ENCODE assay signal across 1 cellular context in genomic region chr11:7060828-7061227, GRCh38.
TF ChIP-seq lines count a peak whose summit lies in the region.

No MANE protein-coding gene starts in this region.

TF ChIP-seq in HepG2, 621 proteins besides CTCF, POLR2A, EP300 and RAD21:
- TF ChIP-seq SMAD9 (CRISPR knock-in tag; IDR thresholded peaks at IDR 0.05) (no peak), BCLAF1 (IDR thresholded peaks at IDR 0.05) (no peak), MEIS2 (CRISPR knock-in tag; IDR thresholded peaks at IDR 0.05) (no peak), ZNF747 (CRISPR knock-in tag; IDR thresholded peaks at IDR 0.05; ENCODE audit: borderline replicate concordance) (no peak), ZNF615 (CRISPR knock-in tag; IDR thresholded peaks at IDR 0.05; ENCODE audit: borderline replicate concordance) (no peak), ELF1 (CRISPR knock-in tag; IDR thresholded peaks at IDR 0.05) (no peak), E2F2 (CRISPR knock-in tag; IDR thresholded peaks at IDR 0.05; ENCODE audit: borderline replicate concordance) (no peak), MXI1 (IDR thresholded peaks at IDR 0.05; ENCODE audit: borderline replicate concordance, low read depth, low read length) (no peak)
- TF ChIP-seq, protein P1, sequence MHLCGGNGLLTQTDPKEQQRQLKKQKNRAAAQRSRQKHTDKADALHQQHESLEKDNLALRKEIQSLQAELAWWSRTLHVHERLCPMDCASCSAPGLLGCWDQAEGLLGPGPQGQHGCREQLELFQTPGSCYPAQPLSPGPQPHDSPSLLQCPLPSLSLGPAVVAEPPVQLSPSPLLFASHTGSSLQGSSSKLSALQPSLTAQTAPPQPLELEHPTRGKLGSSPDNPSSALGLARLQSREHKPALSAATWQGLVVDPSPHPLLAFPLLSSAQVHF (CRISPR knock-in tag; IDR thresholded peaks at IDR 0.05): no peak
- TF ChIP-seq, protein P2, sequence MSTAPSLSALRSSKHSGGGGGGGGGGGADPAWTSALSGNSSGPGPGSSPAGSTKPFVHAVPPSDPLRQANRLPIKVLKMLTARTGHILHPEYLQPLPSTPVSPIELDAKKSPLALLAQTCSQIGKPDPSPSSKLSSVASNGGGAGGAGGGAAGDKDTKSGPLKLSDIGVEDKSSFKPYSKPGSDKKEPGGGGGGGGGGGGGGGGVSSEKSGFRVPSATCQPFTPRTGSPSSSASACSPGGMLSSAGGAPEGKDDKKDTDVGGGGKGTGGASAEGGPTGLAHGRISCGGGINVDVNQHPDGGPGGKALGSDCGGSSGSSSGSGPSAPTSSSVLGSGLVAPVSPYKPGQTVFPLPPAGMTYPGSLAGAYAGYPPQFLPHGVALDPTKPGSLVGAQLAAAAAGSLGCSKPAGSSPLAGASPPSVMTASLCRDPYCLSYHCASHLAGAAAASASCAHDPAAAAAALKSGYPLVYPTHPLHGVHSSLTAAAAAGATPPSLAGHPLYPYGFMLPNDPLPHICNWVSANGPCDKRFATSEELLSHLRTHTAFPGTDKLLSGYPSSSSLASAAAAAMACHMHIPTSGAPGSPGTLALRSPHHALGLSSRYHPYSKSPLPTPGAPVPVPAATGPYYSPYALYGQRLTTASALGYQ (CRISPR knock-in tag; IDR thresholded peaks at IDR 0.05): no peak
- TF ChIP-seq, protein P3, sequence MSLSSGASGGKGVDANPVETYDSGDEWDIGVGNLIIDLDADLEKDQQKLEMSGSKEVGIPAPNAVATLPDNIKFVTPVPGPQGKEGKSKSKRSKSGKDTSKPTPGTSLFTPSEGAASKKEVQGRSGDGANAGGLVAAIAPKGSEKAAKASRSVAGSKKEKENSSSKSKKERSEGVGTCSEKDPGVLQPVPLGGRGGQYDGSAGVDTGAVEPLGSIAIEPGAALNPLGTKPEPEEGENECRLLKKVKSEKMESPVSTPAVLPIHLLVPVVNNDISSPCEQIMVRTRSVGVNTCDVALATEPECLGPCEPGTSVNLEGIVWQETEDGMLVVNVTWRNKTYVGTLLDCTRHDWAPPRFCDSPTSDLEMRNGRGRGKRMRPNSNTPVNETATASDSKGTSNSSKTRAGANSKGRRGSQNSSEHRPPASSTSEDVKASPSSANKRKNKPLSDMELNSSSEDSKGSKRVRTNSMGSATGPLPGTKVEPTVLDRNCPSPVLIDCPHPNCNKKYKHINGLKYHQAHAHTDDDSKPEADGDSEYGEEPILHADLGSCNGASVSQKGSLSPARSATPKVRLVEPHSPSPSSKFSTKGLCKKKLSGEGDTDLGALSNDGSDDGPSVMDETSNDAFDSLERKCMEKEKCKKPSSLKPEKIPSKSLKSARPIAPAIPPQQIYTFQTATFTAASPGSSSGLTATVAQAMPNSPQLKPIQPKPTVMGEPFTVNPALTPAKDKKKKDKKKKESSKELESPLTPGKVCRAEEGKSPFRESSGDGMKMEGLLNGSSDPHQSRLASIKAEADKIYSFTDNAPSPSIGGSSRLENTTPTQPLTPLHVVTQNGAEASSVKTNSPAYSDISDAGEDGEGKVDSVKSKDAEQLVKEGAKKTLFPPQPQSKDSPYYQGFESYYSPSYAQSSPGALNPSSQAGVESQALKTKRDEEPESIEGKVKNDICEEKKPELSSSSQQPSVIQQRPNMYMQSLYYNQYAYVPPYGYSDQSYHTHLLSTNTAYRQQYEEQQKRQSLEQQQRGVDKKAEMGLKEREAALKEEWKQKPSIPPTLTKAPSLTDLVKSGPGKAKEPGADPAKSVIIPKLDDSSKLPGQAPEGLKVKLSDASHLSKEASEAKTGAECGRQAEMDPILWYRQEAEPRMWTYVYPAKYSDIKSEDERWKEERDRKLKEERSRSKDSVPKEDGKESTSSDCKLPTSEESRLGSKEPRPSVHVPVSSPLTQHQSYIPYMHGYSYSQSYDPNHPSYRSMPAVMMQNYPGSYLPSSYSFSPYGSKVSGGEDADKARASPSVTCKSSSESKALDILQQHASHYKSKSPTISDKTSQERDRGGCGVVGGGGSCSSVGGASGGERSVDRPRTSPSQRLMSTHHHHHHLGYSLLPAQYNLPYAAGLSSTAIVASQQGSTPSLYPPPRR (CRISPR knock-in tag; IDR thresholded peaks at IDR 0.05; ENCODE audit: borderline replicate concordance): no peak
